ENCODE assay signal across 1 cellular context in the genomic region with DNA sequence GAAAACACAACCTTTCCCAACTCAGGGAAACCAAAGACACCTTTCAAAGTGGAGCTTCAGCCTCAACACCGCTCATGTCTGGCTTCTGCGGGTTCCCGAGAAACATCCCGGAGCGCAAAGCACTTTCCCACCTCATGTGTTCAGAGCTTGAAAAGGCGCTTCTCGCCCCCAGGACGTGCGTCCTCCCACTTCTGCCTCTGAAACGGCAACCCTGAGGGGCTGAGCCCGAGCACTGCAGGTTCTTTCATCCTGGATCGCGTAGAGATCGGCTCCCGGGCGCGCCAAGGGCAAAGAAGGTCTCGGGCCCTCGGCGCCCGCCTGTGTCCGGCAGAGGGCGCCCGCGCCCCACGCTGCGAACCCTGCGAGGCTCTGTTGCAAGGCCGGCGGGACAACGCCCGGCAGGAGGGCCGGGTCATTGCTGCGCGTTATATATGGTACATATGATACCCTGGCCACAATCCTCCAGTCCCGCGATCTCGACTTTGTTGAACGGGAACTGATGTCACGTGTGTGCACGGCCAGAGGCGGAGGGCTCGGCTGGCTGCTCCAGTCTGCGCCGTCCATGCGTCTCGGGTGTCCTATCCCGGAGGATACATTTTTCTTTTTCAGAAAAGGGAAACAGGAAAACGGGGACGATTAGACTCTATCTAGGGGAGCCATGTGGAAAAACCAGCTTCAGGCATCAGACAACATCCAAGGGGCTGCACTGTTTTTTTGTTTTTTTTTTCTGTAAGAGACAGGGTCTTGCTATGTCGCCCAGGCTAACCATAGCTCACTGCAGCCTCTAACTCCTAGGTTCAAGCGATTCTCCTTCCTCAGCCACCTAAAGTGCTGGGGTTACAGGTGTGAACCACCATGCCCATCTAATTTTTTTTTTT.
TF ChIP-seq lines count a peak whose summit lies in the region.

No MANE protein-coding gene starts in this region.

TF ChIP-seq in HepG2, 621 proteins besides CTCF, POLR2A, EP300 and RAD21 (continued from another document):
- TF ChIP-seq TBL1XR1 (IDR thresholded peaks at IDR 0.05; ENCODE audit: borderline replicate concordance, low read length, partially characterized antibody) (peak; percentile 73), POLR2AphosphoS5 (IDR thresholded peaks at IDR 0.05; ENCODE audit: low read depth, low read length) (peak; percentile 60; the same call in 1 of the 2 replicates), ESRRA (CRISPR knock-in tag; IDR thresholded peaks at IDR 0.05; ENCODE audit: low read depth) (peak; percentile 99), HNF4G (IDR thresholded peaks at IDR 0.05; ENCODE audit: borderline replicate concordance, low read depth, low read length) (no peak), HNF4G (CRISPR knock-in tag; IDR thresholded peaks at IDR 0.05; ENCODE audit: borderline replicate concordance, low read depth) (peak; percentile 79; the same call in 1 of the 2 replicates), CHD2 (IDR thresholded peaks at IDR 0.05; ENCODE audit: low read depth, low read length) (peak; percentile 92), SKI (IDR thresholded peaks at IDR 0.05; ENCODE audit: partially characterized antibody) (peak; percentile 89), ADNP (CRISPR knock-in tag; IDR thresholded peaks at IDR 0.05) (peak; percentile 41; the same call in 1 of the 2 replicates), PHF5A (CRISPR knock-in tag; IDR thresholded peaks at IDR 0.05; ENCODE audit: low read depth, unreplicated experiment) (peak; percentile 31), ZSCAN25 (CRISPR knock-in tag; IDR thresholded peaks at IDR 0.05) (no peak), RBAK (CRISPR knock-in tag; IDR thresholded peaks at IDR 0.05) (no peak), HNRNPK (IDR thresholded peaks at IDR 0.05; ENCODE audit: low read depth, low read length, poor library complexity, severe bottlenecking) (no peak), CHD4 (IDR thresholded peaks at IDR 0.05; ENCODE audit: borderline replicate concordance, low read length) (no peak), CBFB (CRISPR knock-in tag; IDR thresholded peaks at IDR 0.05) (peak; percentile 89), CREB1 (IDR thresholded peaks at IDR 0.05) (no peak), CREB1 (CRISPR knock-in tag; IDR thresholded peaks at IDR 0.05) (no peak), ZKSCAN1 (IDR thresholded peaks at IDR 0.05; ENCODE audit: low read length) (peak; percentile 52; the same call in 1 of the 2 replicates), TAF15 (IDR thresholded peaks at IDR 0.05; ENCODE audit: low read depth, low read length, poor library complexity, severe bottlenecking) (peak; percentile 87), SRSF4 (IDR thresholded peaks at IDR 0.05; ENCODE audit: low read depth, low read length, poor library complexity, severe bottlenecking) (no peak), KDM1A (CRISPR knock-in tag; IDR thresholded peaks at IDR 0.05) (peak; percentile 20; the same call in 1 of the 2 replicates), RNF2 (conservative IDR thresholded peaks at IDR 0.05; ENCODE audit: low read depth) (peak; percentile 80), SATB2 (CRISPR knock-in tag; IDR thresholded peaks at IDR 0.05) (no peak), ZNF83 (CRISPR knock-in tag; IDR thresholded peaks at IDR 0.05; ENCODE audit: borderline replicate concordance) (peak; percentile 58; the same call in 1 of the 2 replicates), KAT8 (CRISPR knock-in tag; IDR thresholded peaks at IDR 0.05) (peak; percentile 86), ZNF556 (CRISPR knock-in tag; IDR thresholded peaks at IDR 0.05; ENCODE audit: borderline replicate concordance) (peak; percentile 89), ZNF251 (CRISPR knock-in tag; IDR thresholded peaks at IDR 0.05) (no peak)
- TF ChIP-seq, protein P1, sequence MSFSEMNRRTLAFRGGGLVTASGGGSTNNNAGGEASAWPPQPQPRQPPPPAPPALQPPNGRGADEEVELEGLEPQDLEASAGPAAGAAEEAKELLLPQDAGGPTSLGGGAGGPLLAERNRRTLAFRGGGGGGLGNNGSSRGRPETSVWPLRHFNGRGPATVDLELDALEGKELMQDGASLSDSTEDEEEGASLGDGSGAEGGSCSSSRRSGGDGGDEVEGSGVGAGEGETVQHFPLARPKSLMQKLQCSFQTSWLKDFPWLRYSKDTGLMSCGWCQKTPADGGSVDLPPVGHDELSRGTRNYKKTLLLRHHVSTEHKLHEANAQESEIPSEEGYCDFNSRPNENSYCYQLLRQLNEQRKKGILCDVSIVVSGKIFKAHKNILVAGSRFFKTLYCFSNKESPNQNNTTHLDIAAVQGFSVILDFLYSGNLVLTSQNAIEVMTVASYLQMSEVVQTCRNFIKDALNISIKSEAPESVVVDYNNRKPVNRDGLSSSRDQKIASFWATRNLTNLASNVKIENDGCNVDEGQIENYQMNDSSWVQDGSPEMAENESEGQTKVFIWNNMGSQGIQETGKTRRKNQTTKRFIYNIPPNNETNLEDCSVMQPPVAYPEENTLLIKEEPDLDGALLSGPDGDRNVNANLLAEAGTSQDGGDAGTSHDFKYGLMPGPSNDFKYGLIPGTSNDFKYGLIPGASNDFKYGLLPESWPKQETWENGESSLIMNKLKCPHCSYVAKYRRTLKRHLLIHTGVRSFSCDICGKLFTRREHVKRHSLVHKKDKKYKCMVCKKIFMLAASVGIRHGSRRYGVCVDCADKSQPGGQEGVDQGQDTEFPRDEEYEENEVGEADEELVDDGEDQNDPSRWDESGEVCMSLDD (CRISPR knock-in tag; IDR thresholded peaks at IDR 0.05; ENCODE audit: borderline replicate concordance) = peak; percentile 74; the same call in 1 of the 2 replicates
- TF ChIP-seq, protein P2, sequence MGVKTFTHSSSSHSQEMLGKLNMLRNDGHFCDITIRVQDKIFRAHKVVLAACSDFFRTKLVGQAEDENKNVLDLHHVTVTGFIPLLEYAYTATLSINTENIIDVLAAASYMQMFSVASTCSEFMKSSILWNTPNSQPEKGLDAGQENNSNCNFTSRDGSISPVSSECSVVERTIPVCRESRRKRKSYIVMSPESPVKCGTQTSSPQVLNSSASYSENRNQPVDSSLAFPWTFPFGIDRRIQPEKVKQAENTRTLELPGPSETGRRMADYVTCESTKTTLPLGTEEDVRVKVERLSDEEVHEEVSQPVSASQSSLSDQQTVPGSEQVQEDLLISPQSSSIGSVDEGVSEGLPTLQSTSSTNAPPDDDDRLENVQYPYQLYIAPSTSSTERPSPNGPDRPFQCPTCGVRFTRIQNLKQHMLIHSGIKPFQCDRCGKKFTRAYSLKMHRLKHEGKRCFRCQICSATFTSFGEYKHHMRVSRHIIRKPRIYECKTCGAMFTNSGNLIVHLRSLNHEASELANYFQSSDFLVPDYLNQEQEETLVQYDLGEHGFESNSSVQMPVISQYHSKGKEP (CRISPR knock-in tag; IDR thresholded peaks at IDR 0.05) = 0 out of 2 replicates have a peak, but pooled peaks have one; percentile 76
- TF ChIP-seq, protein P3, sequence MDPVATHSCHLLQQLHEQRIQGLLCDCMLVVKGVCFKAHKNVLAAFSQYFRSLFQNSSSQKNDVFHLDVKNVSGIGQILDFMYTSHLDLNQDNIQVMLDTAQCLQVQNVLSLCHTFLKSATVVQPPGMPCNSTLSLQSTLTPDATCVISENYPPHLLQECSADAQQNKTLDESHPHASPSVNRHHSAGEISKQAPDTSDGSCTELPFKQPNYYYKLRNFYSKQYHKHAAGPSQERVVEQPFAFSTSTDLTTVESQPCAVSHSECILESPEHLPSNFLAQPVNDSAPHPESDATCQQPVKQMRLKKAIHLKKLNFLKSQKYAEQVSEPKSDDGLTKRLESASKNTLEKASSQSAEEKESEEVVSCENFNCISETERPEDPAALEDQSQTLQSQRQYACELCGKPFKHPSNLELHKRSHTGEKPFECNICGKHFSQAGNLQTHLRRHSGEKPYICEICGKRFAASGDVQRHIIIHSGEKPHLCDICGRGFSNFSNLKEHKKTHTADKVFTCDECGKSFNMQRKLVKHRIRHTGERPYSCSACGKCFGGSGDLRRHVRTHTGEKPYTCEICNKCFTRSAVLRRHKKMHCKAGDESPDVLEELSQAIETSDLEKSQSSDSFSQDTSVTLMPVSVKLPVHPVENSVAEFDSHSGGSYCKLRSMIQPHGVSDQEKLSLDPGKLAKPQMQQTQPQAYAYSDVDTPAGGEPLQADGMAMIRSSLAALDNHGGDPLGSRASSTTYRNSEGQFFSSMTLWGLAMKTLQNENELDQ (CRISPR knock-in tag; IDR thresholded peaks at IDR 0.05; ENCODE audit: borderline replicate concordance) = no peak
- TF ChIP-seq, protein P4, sequence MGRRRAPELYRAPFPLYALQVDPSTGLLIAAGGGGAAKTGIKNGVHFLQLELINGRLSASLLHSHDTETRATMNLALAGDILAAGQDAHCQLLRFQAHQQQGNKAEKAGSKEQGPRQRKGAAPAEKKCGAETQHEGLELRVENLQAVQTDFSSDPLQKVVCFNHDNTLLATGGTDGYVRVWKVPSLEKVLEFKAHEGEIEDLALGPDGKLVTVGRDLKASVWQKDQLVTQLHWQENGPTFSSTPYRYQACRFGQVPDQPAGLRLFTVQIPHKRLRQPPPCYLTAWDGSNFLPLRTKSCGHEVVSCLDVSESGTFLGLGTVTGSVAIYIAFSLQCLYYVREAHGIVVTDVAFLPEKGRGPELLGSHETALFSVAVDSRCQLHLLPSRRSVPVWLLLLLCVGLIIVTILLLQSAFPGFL (CRISPR knock-in tag; IDR thresholded peaks at IDR 0.05) = peak; percentile 40; the same call in 1 of the 2 replicates
- TF ChIP-seq, protein P5, sequence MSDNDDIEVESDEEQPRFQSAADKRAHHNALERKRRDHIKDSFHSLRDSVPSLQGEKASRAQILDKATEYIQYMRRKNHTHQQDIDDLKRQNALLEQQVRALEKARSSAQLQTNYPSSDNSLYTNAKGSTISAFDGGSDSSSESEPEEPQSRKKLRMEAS (IDR thresholded peaks at IDR 0.05) = peak; percentile 74; the same call in 1 of the 2 replicates
- TF ChIP-seq, protein P6, sequence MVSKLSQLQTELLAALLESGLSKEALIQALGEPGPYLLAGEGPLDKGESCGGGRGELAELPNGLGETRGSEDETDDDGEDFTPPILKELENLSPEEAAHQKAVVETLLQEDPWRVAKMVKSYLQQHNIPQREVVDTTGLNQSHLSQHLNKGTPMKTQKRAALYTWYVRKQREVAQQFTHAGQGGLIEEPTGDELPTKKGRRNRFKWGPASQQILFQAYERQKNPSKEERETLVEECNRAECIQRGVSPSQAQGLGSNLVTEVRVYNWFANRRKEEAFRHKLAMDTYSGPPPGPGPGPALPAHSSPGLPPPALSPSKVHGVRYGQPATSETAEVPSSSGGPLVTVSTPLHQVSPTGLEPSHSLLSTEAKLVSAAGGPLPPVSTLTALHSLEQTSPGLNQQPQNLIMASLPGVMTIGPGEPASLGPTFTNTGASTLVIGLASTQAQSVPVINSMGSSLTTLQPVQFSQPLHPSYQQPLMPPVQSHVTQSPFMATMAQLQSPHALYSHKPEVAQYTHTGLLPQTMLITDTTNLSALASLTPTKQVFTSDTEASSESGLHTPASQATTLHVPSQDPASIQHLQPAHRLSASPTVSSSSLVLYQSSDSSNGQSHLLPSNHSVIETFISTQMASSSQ (IDR thresholded peaks at IDR 0.05; ENCODE audit: low read depth) = no peak
- TF ChIP-seq, protein P6 (CRISPR knock-in tag; IDR thresholded peaks at IDR 0.05; ENCODE audit: borderline replicate concordance) = peak; percentile 45; the same call in 1 of the 2 replicates
- TF ChIP-seq, protein P7, sequence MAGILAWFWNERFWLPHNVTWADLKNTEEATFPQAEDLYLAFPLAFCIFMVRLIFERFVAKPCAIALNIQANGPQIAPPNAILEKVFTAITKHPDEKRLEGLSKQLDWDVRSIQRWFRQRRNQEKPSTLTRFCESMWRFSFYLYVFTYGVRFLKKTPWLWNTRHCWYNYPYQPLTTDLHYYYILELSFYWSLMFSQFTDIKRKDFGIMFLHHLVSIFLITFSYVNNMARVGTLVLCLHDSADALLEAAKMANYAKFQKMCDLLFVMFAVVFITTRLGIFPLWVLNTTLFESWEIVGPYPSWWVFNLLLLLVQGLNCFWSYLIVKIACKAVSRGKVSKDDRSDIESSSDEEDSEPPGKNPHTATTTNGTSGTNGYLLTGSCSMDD (CRISPR knock-in tag; IDR thresholded peaks at IDR 0.05) = no peak; the same call in 1 of the 2 replicates
- TF ChIP-seq, protein P8, sequence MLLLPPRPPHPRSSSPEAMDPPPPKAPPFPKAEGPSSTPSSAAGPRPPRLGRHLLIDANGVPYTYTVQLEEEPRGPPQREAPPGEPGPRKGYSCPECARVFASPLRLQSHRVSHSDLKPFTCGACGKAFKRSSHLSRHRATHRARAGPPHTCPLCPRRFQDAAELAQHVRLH (CRISPR knock-in tag; IDR thresholded peaks at IDR 0.05; ENCODE audit: borderline replicate concordance, low read depth) = peak; percentile 94
- TF ChIP-seq, protein P9, sequence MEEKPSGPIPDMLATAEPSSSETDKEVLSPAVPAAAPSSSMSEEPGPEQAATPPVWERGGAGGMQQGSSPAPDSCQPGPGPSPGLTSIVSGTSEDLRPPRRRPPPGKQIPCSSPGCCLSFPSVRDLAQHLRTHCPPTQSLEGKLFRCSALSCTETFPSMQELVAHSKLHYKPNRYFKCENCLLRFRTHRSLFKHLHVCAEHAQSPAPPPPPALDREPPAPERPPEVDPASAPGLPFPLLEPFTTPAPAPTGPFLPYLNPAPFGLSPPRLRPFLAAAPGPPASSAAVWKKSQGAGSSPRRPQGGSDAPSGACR (CRISPR knock-in tag; IDR thresholded peaks at IDR 0.05) = no peak
